In the genomic region with DNA sequence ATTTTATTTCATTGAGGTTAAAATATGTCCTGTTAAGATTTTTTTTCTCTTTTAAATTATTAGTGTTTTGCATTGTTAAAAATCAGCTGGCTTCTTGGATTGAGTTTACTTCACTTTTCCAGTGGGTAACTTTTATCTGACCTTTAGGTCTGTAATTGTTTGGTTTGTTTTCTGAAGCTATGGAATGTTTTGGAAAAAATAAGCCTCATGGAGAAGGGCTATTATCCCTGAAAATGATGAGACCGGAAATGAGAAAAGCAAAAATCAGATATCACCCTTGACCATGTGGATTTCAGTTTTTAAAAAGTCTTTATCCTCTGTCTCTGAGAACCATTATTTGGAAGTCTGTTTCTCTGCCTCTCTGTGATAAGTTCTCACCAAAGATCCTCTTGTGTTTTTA, we compare ENCODE assay signal across 19 cellular contexts.
DNase-seq lines count a peak whose midpoint lies in the region; ATAC-seq and TF ChIP-seq lines count a peak whose summit lies in the region.
"Had no signal": no experiment of that assay in that cellular context is flagged by ENCODE, and none has a peak within 500 bp of the region (broad histone marks: within the 10 kb centered on the region; RNA-seq: fewer than 3 reads in every experiment).

No MANE protein-coding gene starts in this region.

- H3K27ac ChIP-seq in SJCRH30 (peak overlapping the region; percentile 96), rectal smooth muscle tissue (ENCODE audit: low read depth, low read length) (peak overlapping the region; percentile 15)
- H3K27ac ChIP-seq: colonic mucosa, epithelial cell of prostate, neural progenitor cell, right lobe of liver had no signal

- peak; percentile 38 for DNase-seq in EL
- DNase-seq in SJCRH30: peak in 1 of 2 experiments; percentile 42
- DNase-seq in fibroblast of the aortic adventitia (ENCODE audit: low read depth): peak; percentile 11
- DNase-seq in pons (ENCODE audit: low spot score): no peak
- no peak for DNase-seq in foreskin melanocyte
- DNase-seq in CD14-positive monocyte (ENCODE audit: low spot score): no peak
- DNase-seq: activated CD4-positive, alpha-beta T cell treated with anti-CD3 and anti-CD28 coated beads, Interleukin-2, amount 10 ng/mL, durations not matched to agents 7 days and 5 days; activated naive CD4-positive, alpha-beta T cell treated with anti-CD3 and anti-CD28 coated beads for 36 hours; Caco-2; colonic mucosa; GF-D8; heart left ventricle; NCI-H774; right lobe of liver; stimulated activated CD4-positive, alpha-beta T cell treated with anti-CD3 and anti-CD28 coated beads, Interleukin-2, amount 100 ng/mL, for 48 hours had no signal

- H3K27ac Mint-ChIP-seq in CD14-positive monocyte: no peak overlapping the region
- H3K27ac Mint-ChIP-seq: activated CD4-positive, alpha-beta T cell treated with anti-CD3 and anti-CD28 coated beads, Interleukin-2, amount 10 ng/mL, durations not matched to agents 7 days and 5 days; activated naive CD4-positive, alpha-beta T cell treated with anti-CD3 and anti-CD28 coated beads for 36 hours; neural progenitor cell had no signal

- no peaks in the 10 kb centered on the region for H3K9me3 ChIP-seq in SJCRH30 (replicated peaks)
- H3K9me3 ChIP-seq: Caco-2, colonic mucosa, right lobe of liver had no signal

- H3K4me3 ChIP-seq in SJCRH30: peak overlapping the region; percentile 35
- H3K4me3 ChIP-seq in fibroblast of the aortic adventitia (ENCODE audit: low read depth, low read length): no peak overlapping the region
- H3K4me3 ChIP-seq in rectal smooth muscle tissue (ENCODE audit: low read length): no peak overlapping the region
- H3K4me3 ChIP-seq: colonic mucosa, heart left ventricle, neural progenitor cell, right lobe of liver had no signal

- no peak for ATAC-seq in HG03521 (IDR thresholded peaks at IDR 0.05; ENCODE audit: unreplicated experiment)
- ATAC-seq: heart left ventricle, right lobe of liver had no signal

- H3K27me3 ChIP-seq in SJCRH30: no peaks in the 10 kb centered on the region
- H3K27me3 ChIP-seq in rectal smooth muscle tissue (ENCODE audit: control insufficient read depth, insufficient read depth, low read length): no peaks in the 10 kb centered on the region
- H3K27me3 ChIP-seq: colonic mucosa, heart left ventricle, neural progenitor cell, right lobe of liver had no signal

- TF ChIP-seq CTCF in fibroblast of the aortic adventitia (IDR thresholded peaks at IDR 0.05; ENCODE audit: insufficient read depth, low read length): no peak
- TF ChIP-seq CTCF in CD14-positive monocyte (IDR thresholded peaks at IDR 0.05): no peak

- peaks cover 0 to 2% of the 10 kb centered on the region in 2 donors for H3K36me3 Mint-ChIP-seq in CD14-positive monocyte

- intact Hi-C loops in CD14-positive monocyte (cut with micrococcal nuclease): no loop called here

- H3K36me3 ChIP-seq in SJCRH30 (no peaks in the 10 kb centered on the region), rectal smooth muscle tissue (ENCODE audit: control insufficient read depth, insufficient read depth, low read length) (no peaks in the 10 kb centered on the region)
- H3K36me3 ChIP-seq: colonic mucosa, heart left ventricle, neural progenitor cell, right lobe of liver had no signal

- H3K4me1 Mint-ChIP-seq in CD14-positive monocyte: no peaks in the 10 kb centered on the region
- H3K4me1 Mint-ChIP-seq: activated CD4-positive, alpha-beta T cell treated with anti-CD3 and anti-CD28 coated beads, Interleukin-2, amount 10 ng/mL, durations not matched to agents 7 days and 5 days had no signal

- H3K4me1 ChIP-seq in SJCRH30: peaks cover 33% of the 10 kb centered on the region
- H3K4me1 ChIP-seq in rectal smooth muscle tissue (ENCODE audit: control insufficient read depth, insufficient read depth, low read length): peaks cover 8% of the 10 kb centered on the region
- H3K4me1 ChIP-seq: colonic mucosa, neural progenitor cell, right lobe of liver had no signal

- no peak overlapping the region for H3K9ac ChIP-seq in rectal smooth muscle tissue (ENCODE audit: low read length)
- H3K9ac ChIP-seq: neural progenitor cell had no signal

- no peaks in the 10 kb centered on the region for H3K27me3 Mint-ChIP-seq in CD14-positive monocyte (ENCODE audit: low read depth in 3 of 3)
- H3K27me3 Mint-ChIP-seq: activated CD4-positive, alpha-beta T cell treated with anti-CD3 and anti-CD28 coated beads, Interleukin-2, amount 10 ng/mL, durations not matched to agents 7 days and 5 days had no signal

- H3K9me3 Mint-ChIP-seq in CD14-positive monocyte: peaks cover 0 to 6% (median 0%) of the 10 kb centered on the region in 7 donors
- H3K9me3 Mint-ChIP-seq: activated CD4-positive, alpha-beta T cell treated with anti-CD3 and anti-CD28 coated beads, Interleukin-2, amount 10 ng/mL, durations not matched to agents 7 days and 5 days; activated naive CD4-positive, alpha-beta T cell treated with anti-CD3 and anti-CD28 coated beads for 36 hours had no signal

- H3K4me3 Mint-ChIP-seq in CD14-positive monocyte: no peak overlapping the region
- H3K4me3 Mint-ChIP-seq: activated CD4-positive, alpha-beta T cell treated with anti-CD3 and anti-CD28 coated beads, Interleukin-2, amount 10 ng/mL, durations not matched to agents 7 days and 5 days; activated naive CD4-positive, alpha-beta T cell treated with anti-CD3 and anti-CD28 coated beads for 36 hours; neural progenitor cell had no signal

Comparison
In these comparisons a context has a peak if more than half of its experiments do, and no peak if none do; other contexts are left out.
1. DNase-seq: peak in EL (single experiment) and fibroblast of the aortic adventitia (single experiment); none in pons (single experiment), foreskin melanocyte (single experiment) and CD14-positive monocyte (single experiment).